15 cellular contexts compared by ENCODE assay signal in genomic region chrX:49231333-49232000, GRCh38. TPM values are rescaled to one million over a fixed set of nuclear protein-coding genes. Genes with fewer than 3 reads are reported as not detected.
A peak's percentile ranks its signal among the peaks of the same experiment; 100 is the strongest.
DNase-seq lines count a peak whose midpoint lies in the region; ATAC-seq, FAIRE-seq and TF ChIP-seq lines count a peak whose summit lies in the region.
"Had no signal": no experiment of that assay in that cellular context is flagged by ENCODE, and none has a peak within 500 bp of the region (broad histone marks: within the 10 kb centered on the region; RNA-seq: fewer than 3 reads in every experiment).

No MANE protein-coding gene starts in this region.

- H3K36me3 Mint-ChIP-seq in CD4-positive, alpha-beta T cell (ENCODE audit: low read depth), result peaks cover 4% of the 10 kb centered on the region
- no peaks in the 10 kb centered on the region; the same call in 2 of the 3 replicates for H3K36me3 Mint-ChIP-seq in GM23338 (ENCODE audit: low read depth)
- peaks cover 2% of the 10 kb centered on the region for H3K36me3 Mint-ChIP-seq in activated naive CD8-positive, alpha-beta T cell treated with anti-CD3 and anti-CD28 coated beads for 36 hours
- no peaks in the 10 kb centered on the region for H3K36me3 Mint-ChIP-seq in naive thymus-derived CD8-positive, alpha-beta T cell

- no peaks in the 10 kb centered on the region for H3K9me3 ChIP-seq in CD4-positive, alpha-beta T cell (ENCODE audit: control insufficient read depth, low read length)
- H3K9me3 ChIP-seq: ascending aorta had no signal

- TF ChIP-seq CTCF in CD4-positive, alpha-beta T cell (IDR thresholded peaks at IDR 0.05), result no peak
- TF ChIP-seq CTCF in GM23338 (conservative IDR thresholded peaks at IDR 0.05; ENCODE audit: low read depth in 2 of 2), result no peak

- no peaks in the 10 kb centered on the region for H3K27me3 Mint-ChIP-seq in CD4-positive, alpha-beta T cell
- peaks cover 9% of the 10 kb centered on the region for H3K27me3 Mint-ChIP-seq in GM23338 (ENCODE audit: insufficient read depth, low read depth, poor library complexity)
- no peaks in the 10 kb centered on the region for H3K27me3 Mint-ChIP-seq in activated naive CD8-positive, alpha-beta T cell treated with anti-CD3 and anti-CD28 coated beads for 36 hours
- peaks cover 0 to 1% (median 0%) of the 10 kb centered on the region in 5 donors for H3K27me3 Mint-ChIP-seq in naive thymus-derived CD8-positive, alpha-beta T cell

- no peak overlapping the region for H3K4me3 ChIP-seq in GM23338
- H3K4me3 ChIP-seq: BLaER1 had no signal

- H3K27ac ChIP-seq in CD4-positive, alpha-beta T cell (ENCODE audit: low read depth, low read length), result no peak overlapping the region
- H3K27ac ChIP-seq in GM23338 (ENCODE audit: low read depth), result no peak overlapping the region
- H3K27ac ChIP-seq: ascending aorta, BLaER1 had no signal

- no peaks in the 10 kb centered on the region for H3K4me1 ChIP-seq in GM23338 (ENCODE audit: insufficient read depth)
- H3K4me1 ChIP-seq: ascending aorta had no signal

- no peaks in the 10 kb centered on the region for H3F3A ChIP-seq in GM23338 (replicated peaks; ENCODE audit: low read depth)

- no peaks in the 10 kb centered on the region for H4K20me1 ChIP-seq in GM23338 (replicated peaks; ENCODE audit: insufficient read depth)
- H4K20me1 ChIP-seq: BLaER1 had no signal

- peak overlapping the region; percentile 34 for H3K4me3 Mint-ChIP-seq in CD4-positive, alpha-beta T cell
- H3K4me3 Mint-ChIP-seq in GM23338, result peak overlapping the region; percentile 79
- H3K4me3 Mint-ChIP-seq in activated naive CD8-positive, alpha-beta T cell treated with anti-CD3 and anti-CD28 coated beads for 36 hours, result peak overlapping the region; percentile 78
- H3K4me3 Mint-ChIP-seq in naive thymus-derived CD8-positive, alpha-beta T cell, result peak overlapping the region in 9 of 10 donors; percentile 22 to 88 (median 83)

- no peak overlapping the region for H2AFZ ChIP-seq in GM23338

- no peak for ATAC-seq in CD4-positive, alpha-beta T cell (ENCODE audit: poor library complexity)
- ATAC-seq in GM23338, result no peak
- no peak for ATAC-seq in naive thymus-derived CD8-positive, alpha-beta T cell

- CTCF ChIA-PET in CD4-positive, alpha-beta T cell (lab: Charles Lee), result no interaction called here

- DNase-seq in CD4-positive, alpha-beta T cell, result no peak
- no peak for DNase-seq in GM23338 (ENCODE audit: low spot score)
- DNase-seq in activated naive CD8-positive, alpha-beta T cell treated with anti-CD3 and anti-CD28 coated beads for 36 hours, result no peak
- DNase-seq in naive thymus-derived CD8-positive, alpha-beta T cell, result no peak
- DNase-seq in stimulated activated CD4-positive, alpha-beta T cell treated with anti-CD3 and anti-CD28 coated beads, Interleukin-15, amount 100 ng/mL, for 24 hours, result no peak
- no peak for DNase-seq in pons (ENCODE audit: low spot score)
- DNase-seq in frontal cortex (ENCODE audit: low spot score in 2 of 2), result no peak
- DNase-seq: EL, GOT3, NCI-H187 treated with DMSO at 0.1 percent for 48 hours, NCI-H82 had no signal

- H3K9me3 Mint-ChIP-seq in CD4-positive, alpha-beta T cell, result no peaks in the 10 kb centered on the region
- H3K9me3 Mint-ChIP-seq in GM23338, result no peaks in the 10 kb centered on the region
- H3K9me3 Mint-ChIP-seq in activated naive CD8-positive, alpha-beta T cell treated with anti-CD3 and anti-CD28 coated beads for 36 hours, result no peaks in the 10 kb centered on the region
- no peaks in the 10 kb centered on the region for H3K9me3 Mint-ChIP-seq in naive thymus-derived CD8-positive, alpha-beta T cell

- no peaks in the 10 kb centered on the region for H3K36me3 ChIP-seq in GM23338 (ENCODE audit: insufficient read depth)
- H3K36me3 ChIP-seq: ascending aorta, BLaER1 had no signal

- intact Hi-C loops in CD4-positive, alpha-beta T cell (cut with DNase I, micrococcal nuclease), result loop anchor here in 1 of 2 experiments (5.0 kb wide), 3 partner anchors 36 to 1394 kb away; partner anchors contain the start of genes PPP1R3F and ZNF81

- no peaks in the 10 kb centered on the region for H3K27me3 ChIP-seq in CD4-positive, alpha-beta T cell (ENCODE audit: control insufficient read depth, insufficient read depth, low read length)
- no peaks in the 10 kb centered on the region for H3K27me3 ChIP-seq in GM23338 (ENCODE audit: insufficient read depth)
- H3K27me3 ChIP-seq: ascending aorta had no signal

- peaks cover 34% of the 10 kb centered on the region for H3K4me1 Mint-ChIP-seq in CD4-positive, alpha-beta T cell (ENCODE audit: low read depth)
- peaks cover 8% of the 10 kb centered on the region; the same call in 2 of the 3 replicates for H3K4me1 Mint-ChIP-seq in GM23338
- H3K4me1 Mint-ChIP-seq in activated naive CD8-positive, alpha-beta T cell treated with anti-CD3 and anti-CD28 coated beads for 36 hours, result peaks cover 16% of the 10 kb centered on the region
- peaks cover 9 to 26% (median 23%) of the 10 kb centered on the region in 4 donors for H3K4me1 Mint-ChIP-seq in naive thymus-derived CD8-positive, alpha-beta T cell

- H3K4me2 ChIP-seq in GM23338, result 0 out of 2 replicates have a peak overlapping the region, but pooled peaks have one; percentile 81

- H3K79me2 ChIP-seq in GM23338 (replicated peaks; ENCODE audit: insufficient read depth), result no peaks in the 10 kb centered on the region

- peak overlapping the region; percentile 87 for H3K27ac Mint-ChIP-seq in CD4-positive, alpha-beta T cell
- H3K27ac Mint-ChIP-seq in GM23338, result no peak overlapping the region; the same call in 1 of the 2 replicates
- H3K27ac Mint-ChIP-seq in activated naive CD8-positive, alpha-beta T cell treated with anti-CD3 and anti-CD28 coated beads for 36 hours, result peak overlapping the region; percentile 92
- peak overlapping the region; percentile 69 to 95 (median 92) for H3K27ac Mint-ChIP-seq in naive thymus-derived CD8-positive, alpha-beta T cell

- no peak for FAIRE-seq in frontal cortex (lab: Jason Lieb, UNC)

- POLR2A ChIA-PET in CD4-positive, alpha-beta T cell (lab: Charles Lee), result interaction anchor here (0.6 kb wide), 1 partner anchor 8 kb away, joined by 3 read pairs; no protein-coding TSS in a partner anchor
- POLR2A ChIA-PET in naive thymus-derived CD8-positive, alpha-beta T cell (lab: Charles Lee), result interaction anchor here (1.1 kb wide), 1 partner anchor 38 kb away, joined by 3 read pairs; the partner anchor contains the start of gene PPP1R3F

- no peaks in the 10 kb centered on the region for H3K9me2 ChIP-seq in GM23338 (ENCODE audit: insufficient read depth)

TF ChIP-seq in GM23338, 12 proteins besides CTCF, POLR2A, EP300 and RAD21 (continues in another document):
- TF ChIP-seq EZH2phosphoT487 (IDR thresholded peaks at IDR 0.05; ENCODE audit: unreplicated experiment) (no peak), ZNF114 (CRISPR knock-in tag; IDR thresholded peaks at IDR 0.05) (no peak), ZNF331 (CRISPR knock-in tag; IDR thresholded peaks at IDR 0.05; ENCODE audit: low read depth) (no peak), NANOG (IDR thresholded peaks at IDR 0.05; ENCODE audit: borderline replicate concordance) (no peak), JUNB (IDR thresholded peaks at IDR 0.05; ENCODE audit: unreplicated experiment) (no peak)

RNA-seq across cellular contexts. Expression of gene CACNA1F, which starts 1.7 kb away (rescaled TPM):
- total RNA-seq in CD4-positive, alpha-beta T cell, result 1 to 10 TPM; 1.1 to 1.2 TPM
- total RNA-seq in GM23338 (2014; rRNA removed; shearing (Covaris generic)), result 0.35 and 0.90 TPM in 2 replicates
- polyA plus RNA-seq in GM23338 (2016; fragmentation: Nextera tagmentation; extraction: Ambion mirVana), result 0.23 and 0.44 TPM in 2 replicates
- total RNA-seq in activated naive CD8-positive, alpha-beta T cell treated with anti-CD3 and anti-CD28 coated beads for 36 hours, result under 1 TPM; 0.72 to 0.85 TPM
- 1 to 10 TPM; 3.6 to 3.8 TPM for total RNA-seq in naive thymus-derived CD8-positive, alpha-beta T cell
- under 1 TPM in 1 of 3 donors, not detected in 2; 0.02 TPM for polyA plus RNA-seq in naive thymus-derived CD8-positive, alpha-beta T cell
- under 0.01 TPM for total RNA-seq in frontal cortex
- total RNA-seq: ascending aorta, pulmonary artery endothelial cell had no signal
- polyA plus RNA-seq: fibroblast of lung had no signal

RNA-seq across cellular contexts. Expression of gene CCDC22, which starts 3.8 kb away (rescaled TPM):
- total RNA-seq in CD4-positive, alpha-beta T cell, result 10 to 100 TPM; 12.7 to 15.8 TPM
- total RNA-seq in GM23338 (2014; rRNA removed; shearing (Covaris generic)), result 9.7 and 11.6 TPM in 2 replicates
- 4.4 and 4.5 TPM in 2 replicates for polyA plus RNA-seq in GM23338 (2016; fragmentation: Nextera tagmentation; extraction: Ambion mirVana)
- total RNA-seq in activated naive CD8-positive, alpha-beta T cell treated with anti-CD3 and anti-CD28 coated beads for 36 hours, result 10 to 100 TPM; 18.3 to 18.9 TPM
- 10 to 100 TPM; 27.4 to 27.9 TPM for total RNA-seq in naive thymus-derived CD8-positive, alpha-beta T cell
- 10 to 100 TPM; 22.2 to 29.8 (median 25.2) TPM for polyA plus RNA-seq in naive thymus-derived CD8-positive, alpha-beta T cell
- 3.7 TPM for total RNA-seq in frontal cortex

RNA-seq across cellular contexts. Expression of gene SYP, which starts 31.5 kb away (rescaled TPM):
- total RNA-seq in CD4-positive, alpha-beta T cell, result under 1 TPM; 0.17 to 0.69 TPM
- total RNA-seq in GM23338 (2014; rRNA removed; shearing (Covaris generic)), result 7.3 and 9.1 TPM in 2 replicates
- 2.5 and 3.7 TPM in 2 replicates for polyA plus RNA-seq in GM23338 (2016; fragmentation: Nextera tagmentation; extraction: Ambion mirVana)
- 1 to 10 TPM; 4.4 to 4.6 TPM for total RNA-seq in activated naive CD8-positive, alpha-beta T cell treated with anti-CD3 and anti-CD28 coated beads for 36 hours
- total RNA-seq in naive thymus-derived CD8-positive, alpha-beta T cell, result under 1 TPM; 0.34 to 0.58 TPM
- under 1 TPM; 0.27 to 0.41 (median 0.40) TPM for polyA plus RNA-seq in naive thymus-derived CD8-positive, alpha-beta T cell
- 151 TPM for total RNA-seq in frontal cortex

RNA-seq across cellular contexts. Expression of gene FOXP3, which starts 33.0 kb away (rescaled TPM):
- 1 to 10 TPM; 3.7 TPM for total RNA-seq in CD4-positive, alpha-beta T cell
- 0.28 TPM in 1 of 2 replicates, not detected in the other for total RNA-seq in GM23338 (2014; rRNA removed; shearing (Covaris generic))
- 0.11 and 0.21 TPM in 2 replicates for polyA plus RNA-seq in GM23338 (2016; fragmentation: Nextera tagmentation; extraction: Ambion mirVana)
- total RNA-seq in activated naive CD8-positive, alpha-beta T cell treated with anti-CD3 and anti-CD28 coated beads for 36 hours, result 10 to 100 TPM; 11.2 to 11.9 TPM
- total RNA-seq in naive thymus-derived CD8-positive, alpha-beta T cell, result under 1 TPM; 0.18 to 0.41 TPM
- polyA plus RNA-seq in naive thymus-derived CD8-positive, alpha-beta T cell, result under 1 TPM in 2 of 3 donors, not detected in 1; 0.17 to 0.33 TPM
- total RNA-seq in frontal cortex, result not detected
- total RNA-seq: ascending aorta, pulmonary artery endothelial cell had no signal
- polyA plus RNA-seq: fibroblast of lung had no signal

RNA-seq across cellular contexts. Expression of gene PPP1R3F, which starts 38.1 kb away (rescaled TPM):
- total RNA-seq in CD4-positive, alpha-beta T cell, result 1 to 10 TPM; 8.5 to 9.1 TPM
- 9.4 and 11.3 TPM in 2 replicates for total RNA-seq in GM23338 (2014; rRNA removed; shearing (Covaris generic))
- 2.2 and 3.1 TPM in 2 replicates for polyA plus RNA-seq in GM23338 (2016; fragmentation: Nextera tagmentation; extraction: Ambion mirVana)
- 1 to 10 TPM; 2.1 to 2.5 TPM for total RNA-seq in activated naive CD8-positive, alpha-beta T cell treated with anti-CD3 and anti-CD28 coated beads for 36 hours
- 10 to 100 TPM; 14.8 to 21.8 TPM for total RNA-seq in naive thymus-derived CD8-positive, alpha-beta T cell
- polyA plus RNA-seq in naive thymus-derived CD8-positive, alpha-beta T cell, result 1 to 10 TPM; 6.7 to 9.7 (median 8.3) TPM
- 17.1 TPM for total RNA-seq in frontal cortex

Comparison
In these comparisons a context has a peak if more than half of its experiments do, and no peak if none do; other contexts are left out.
1. RNA of gene SYP, which starts 31.5 kb away (total RNA-seq): 151 TPM in frontal cortex (single experiment); 7.3 to 9.1 TPM in GM23338, 4.4 to 4.6 TPM in activated naive CD8-positive, alpha-beta T cell treated with anti-CD3 and anti-CD28 coated beads for 36 hours, 0.17 to 0.69 TPM in CD4-positive, alpha-beta T cell and 0.34 to 0.58 TPM in naive thymus-derived CD8-positive, alpha-beta T cell; every median in the first group is over 10 times any median in the second.
2. Peak in every context shown above with its lines, with median percentiles within 50 percentile points of each other: H3K4me3 Mint-ChIP-seq.